17 cellular contexts compared by ENCODE assay signal in the genomic region with DNA sequence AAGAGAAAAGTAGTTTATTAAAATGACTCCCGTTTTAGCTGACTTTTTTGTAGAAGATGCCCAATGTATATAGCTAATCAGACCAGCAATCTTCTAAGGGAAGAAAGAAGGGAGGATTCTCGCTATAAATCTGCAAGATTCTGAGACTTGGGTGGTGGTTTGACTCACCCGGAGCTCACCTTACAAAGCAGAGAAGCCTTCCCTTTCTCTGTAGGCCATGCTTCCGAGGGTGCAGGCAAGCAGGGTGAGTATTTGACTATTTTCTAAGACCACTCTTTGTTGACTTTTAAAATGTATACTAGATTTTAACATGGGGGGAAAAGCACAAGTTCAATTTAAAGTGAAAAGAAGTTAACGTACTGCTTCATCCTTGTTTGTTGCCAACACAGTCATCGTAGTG. TPM values are rescaled to one million over a fixed set of nuclear protein-coding genes. Genes with fewer than 3 reads are reported as not detected.
A peak's percentile ranks its signal among the peaks of the same experiment; 100 is the strongest.
DNase-seq lines count a peak whose midpoint lies in the region; ATAC-seq and TF ChIP-seq lines count a peak whose summit lies in the region.
"Had no signal": no experiment of that assay in that cellular context is flagged by ENCODE, and none has a peak within 500 bp of the region (broad histone marks: within the 10 kb centered on the region; RNA-seq: fewer than 3 reads in every experiment).

No MANE protein-coding gene starts in this region.

- intact Hi-C loops in activated CD4-positive, alpha-beta memory T cell treated with anti-CD3 and anti-CD28 coated beads for 36 hours (cut with micrococcal nuclease): loop anchor here (10.0 kb wide), 1 partner anchor 147 kb away; no protein-coding TSS in a partner anchor

- H3K36me3 Mint-ChIP-seq in activated CD4-positive, alpha-beta memory T cell treated with anti-CD3 and anti-CD28 coated beads for 36 hours: peaks cover 2% of the 10 kb centered on the region
- peaks cover 17% of the 10 kb centered on the region for H3K36me3 Mint-ChIP-seq in activated CD4-positive, alpha-beta memory T cell treated with anti-CD3 and anti-CD28 coated beads, Interleukin-2, amount 10 ng/mL, durations not matched to agents 7 days and 5 days (ENCODE audit: low read depth)
- H3K36me3 Mint-ChIP-seq in WTC11: no peaks in the 10 kb centered on the region
- H3K36me3 Mint-ChIP-seq in type B pancreatic cell: peaks cover 3% of the 10 kb centered on the region

- H3K27me3 Mint-ChIP-seq in activated CD4-positive, alpha-beta memory T cell treated with anti-CD3 and anti-CD28 coated beads for 36 hours: peaks cover 90% of the 10 kb centered on the region
- H3K27me3 Mint-ChIP-seq in activated CD4-positive, alpha-beta memory T cell treated with anti-CD3 and anti-CD28 coated beads, Interleukin-2, amount 10 ng/mL, durations not matched to agents 7 days and 5 days: peaks cover 95% of the 10 kb centered on the region
- H3K27me3 Mint-ChIP-seq in WTC11 (ENCODE audit: low read depth): peaks cover 100% of the 10 kb centered on the region
- H3K27me3 Mint-ChIP-seq in type B pancreatic cell: peaks cover 98% of the 10 kb centered on the region

- no peak for DNase-seq in activated CD4-positive, alpha-beta memory T cell treated with anti-CD3 and anti-CD28 coated beads for 36 hours
- no peak for DNase-seq in activated CD4-positive, alpha-beta memory T cell treated with anti-CD3 and anti-CD28 coated beads, Interleukin-2, amount 10 ng/mL, durations not matched to agents 7 days and 5 days
- DNase-seq in WTC11 (ENCODE audit: low spot score): no peak
- DNase-seq in type B pancreatic cell (ENCODE audit: extremely low spot score, unreplicated experiment): no peak
- no peak for DNase-seq in Ammon's horn (ENCODE audit: low spot score)
- DNase-seq in NCI-H2081 treated with DMSO at 0.1 percent for 48 hours (lab: John Stamatoyannopoulos, UW): no peak
- DNase-seq: C1 segment of cervical spinal cord, KBM-7, MG63, NCI-H1105, NCI-H1694 treated with DMSO at 0.1 percent for 48 hours, NCI-H446, PC-3 had no signal

- no peak overlapping the region for H3K27ac Mint-ChIP-seq in activated CD4-positive, alpha-beta memory T cell treated with anti-CD3 and anti-CD28 coated beads for 36 hours
- H3K27ac Mint-ChIP-seq in activated CD4-positive, alpha-beta memory T cell treated with anti-CD3 and anti-CD28 coated beads, Interleukin-2, amount 10 ng/mL, durations not matched to agents 7 days and 5 days: no peak overlapping the region
- H3K27ac Mint-ChIP-seq in WTC11: no peak overlapping the region
- no peak overlapping the region for H3K27ac Mint-ChIP-seq in type B pancreatic cell

- peaks cover 2% of the 10 kb centered on the region for H3K9me3 ChIP-seq in iPS-18c (ENCODE audit: control insufficient read depth, insufficient read depth, low read length)
- H3K9me3 ChIP-seq: MG63, SJSA1 had no signal

- CTCF ChIA-PET in activated CD4-positive, alpha-beta memory T cell treated with anti-CD3 and anti-CD28 coated beads for 36 hours (lab: Charles Lee): interaction anchor here (1.7 to 4.1 kb wide), 2 partner anchors 10 to 98 kb away, joined by 5 to 22 read pairs; no protein-coding TSS in a partner anchor
- CTCF ChIA-PET in activated CD4-positive, alpha-beta memory T cell treated with anti-CD3 and anti-CD28 coated beads, Interleukin-2, amount 10 ng/mL, durations not matched to agents 7 days and 5 days (lab: Charles Lee): interaction anchor here (2.1 kb wide), 1 partner anchor 98 kb away, joined by 12 read pairs; no protein-coding TSS in a partner anchor
- CTCF ChIA-PET in WTC11 (lab: Charles Lee): interaction anchor here (0.7 to 1.3 kb wide), 4 partner anchors 16 to 177 kb away, joined by 3 to 9 read pairs (median 4); no protein-coding TSS in a partner anchor

- H3K4me3 Mint-ChIP-seq in activated CD4-positive, alpha-beta memory T cell treated with anti-CD3 and anti-CD28 coated beads for 36 hours: peak overlapping the region; percentile 25
- no peak overlapping the region for H3K4me3 Mint-ChIP-seq in activated CD4-positive, alpha-beta memory T cell treated with anti-CD3 and anti-CD28 coated beads, Interleukin-2, amount 10 ng/mL, durations not matched to agents 7 days and 5 days
- peak overlapping the region; percentile 84 for H3K4me3 Mint-ChIP-seq in WTC11
- peak overlapping the region; percentile 49 for H3K4me3 Mint-ChIP-seq in type B pancreatic cell

- TF ChIP-seq CTCF in WTC11 (IDR thresholded peaks at IDR 0.05): no peak
- TF ChIP-seq CTCF in type B pancreatic cell (conservative IDR thresholded peaks at IDR 0.05): no peak

- no peaks in the 10 kb centered on the region for H3K9me3 Mint-ChIP-seq in activated CD4-positive, alpha-beta memory T cell treated with anti-CD3 and anti-CD28 coated beads for 36 hours
- no peaks in the 10 kb centered on the region for H3K9me3 Mint-ChIP-seq in activated CD4-positive, alpha-beta memory T cell treated with anti-CD3 and anti-CD28 coated beads, Interleukin-2, amount 10 ng/mL, durations not matched to agents 7 days and 5 days
- H3K9me3 Mint-ChIP-seq in WTC11 (no peaks in the 10 kb centered on the region), type B pancreatic cell (no peaks in the 10 kb centered on the region)

- no peak for ATAC-seq in WTC11
- ATAC-seq in GM21825 (IDR thresholded peaks at IDR 0.05; ENCODE audit: unreplicated experiment): no peak
- ATAC-seq: PC-3 had no signal

- H3K4me3 ChIP-seq in iPS-18c (ENCODE audit: insufficient read depth, low read depth, low read length): peak overlapping the region; percentile 16; the same call in 1 of the 2 replicates
- H3K4me3 ChIP-seq: MG63, SJSA1 had no signal

- H3K4me1 Mint-ChIP-seq in activated CD4-positive, alpha-beta memory T cell treated with anti-CD3 and anti-CD28 coated beads for 36 hours (ENCODE audit: low read depth): peaks cover 70% of the 10 kb centered on the region
- peaks cover 77% of the 10 kb centered on the region for H3K4me1 Mint-ChIP-seq in activated CD4-positive, alpha-beta memory T cell treated with anti-CD3 and anti-CD28 coated beads, Interleukin-2, amount 10 ng/mL, durations not matched to agents 7 days and 5 days
- H3K4me1 Mint-ChIP-seq in WTC11 (peaks cover 80% of the 10 kb centered on the region), type B pancreatic cell (ENCODE audit: unreplicated experiment) (peaks cover 17% of the 10 kb centered on the region)

- POLR2A ChIA-PET in activated CD4-positive, alpha-beta memory T cell treated with anti-CD3 and anti-CD28 coated beads for 36 hours (lab: Charles Lee): no interaction called here
- POLR2A ChIA-PET in activated CD4-positive, alpha-beta memory T cell treated with anti-CD3 and anti-CD28 coated beads, Interleukin-2, amount 10 ng/mL, durations not matched to agents 7 days and 5 days (lab: Charles Lee): interaction anchor here (1.1 kb wide), 1 partner anchor 13 kb away, joined by 4 read pairs; no protein-coding TSS in a partner anchor
- POLR2A ChIA-PET in WTC11 (lab: Charles Lee): interaction anchor here (0.6 kb wide), 1 partner anchor 77 kb away, joined by 3 read pairs; no protein-coding TSS in a partner anchor

TF ChIP-seq in WTC11, 78 proteins besides CTCF, POLR2A, EP300 and RAD21:
- TF ChIP-seq ZNF396 (CRISPR knock-in tag; IDR thresholded peaks at IDR 0.05; ENCODE audit: borderline replicate concordance) (no peak), ZNF671 (CRISPR knock-in tag; IDR thresholded peaks at IDR 0.05) (no peak)
- TF ChIP-seq, protein P1, sequence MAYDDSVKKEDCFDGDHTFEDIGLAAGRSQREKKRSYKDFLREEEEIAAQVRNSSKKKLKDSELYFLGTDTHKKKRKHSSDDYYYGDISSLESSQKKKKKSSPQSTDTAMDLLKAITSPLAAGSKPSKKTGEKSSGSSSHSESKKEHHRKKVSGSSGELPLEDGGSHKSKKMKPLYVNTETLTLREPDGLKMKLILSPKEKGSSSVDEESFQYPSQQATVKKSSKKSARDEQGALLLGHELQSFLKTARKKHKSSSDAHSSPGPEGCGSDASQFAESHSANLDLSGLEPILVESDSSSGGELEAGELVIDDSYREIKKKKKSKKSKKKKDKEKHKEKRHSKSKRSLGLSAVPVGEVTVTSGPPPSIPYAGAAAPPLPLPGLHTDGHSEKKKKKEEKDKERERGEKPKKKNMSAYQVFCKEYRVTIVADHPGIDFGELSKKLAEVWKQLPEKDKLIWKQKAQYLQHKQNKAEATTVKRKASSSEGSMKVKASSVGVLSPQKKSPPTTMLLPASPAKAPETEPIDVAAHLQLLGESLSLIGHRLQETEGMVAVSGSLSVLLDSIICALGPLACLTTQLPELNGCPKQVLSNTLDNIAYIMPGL (CRISPR knock-in tag; IDR thresholded peaks at IDR 0.05): no peak
- TF ChIP-seq, protein P2, sequence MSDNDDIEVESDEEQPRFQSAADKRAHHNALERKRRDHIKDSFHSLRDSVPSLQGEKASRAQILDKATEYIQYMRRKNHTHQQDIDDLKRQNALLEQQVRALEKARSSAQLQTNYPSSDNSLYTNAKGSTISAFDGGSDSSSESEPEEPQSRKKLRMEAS (CRISPR knock-in tag; IDR thresholded peaks at IDR 0.05): no peak

RNA-seq across cellular contexts. Expression of a gene that starts 2.7 kb away (rescaled TPM):
- total RNA-seq in activated CD4-positive, alpha-beta memory T cell treated with anti-CD3 and anti-CD28 coated beads for 36 hours: under 1 TPM in 1 of 2 experiments, not detected in 1; 0.15 TPM
- under 1 TPM; 0.45 TPM for total RNA-seq in activated CD4-positive, alpha-beta memory T cell treated with anti-CD3 and anti-CD28 coated beads, Interleukin-2, amount 10 ng/mL, durations not matched to agents 7 days and 5 days
- 1.8 to 5.4 TPM (median 2.2 TPM) in 3 replicates for total RNA-seq in WTC11 (2021)
- total RNA-seq in type B pancreatic cell (ENCODE audit: low replicate concordance): 1.2 and 3.4 TPM in 2 replicates
- total RNA-seq: A172, PC-3, SJSA1 had no signal
